25 cellular contexts compared by ENCODE assay signal in the genomic region with DNA sequence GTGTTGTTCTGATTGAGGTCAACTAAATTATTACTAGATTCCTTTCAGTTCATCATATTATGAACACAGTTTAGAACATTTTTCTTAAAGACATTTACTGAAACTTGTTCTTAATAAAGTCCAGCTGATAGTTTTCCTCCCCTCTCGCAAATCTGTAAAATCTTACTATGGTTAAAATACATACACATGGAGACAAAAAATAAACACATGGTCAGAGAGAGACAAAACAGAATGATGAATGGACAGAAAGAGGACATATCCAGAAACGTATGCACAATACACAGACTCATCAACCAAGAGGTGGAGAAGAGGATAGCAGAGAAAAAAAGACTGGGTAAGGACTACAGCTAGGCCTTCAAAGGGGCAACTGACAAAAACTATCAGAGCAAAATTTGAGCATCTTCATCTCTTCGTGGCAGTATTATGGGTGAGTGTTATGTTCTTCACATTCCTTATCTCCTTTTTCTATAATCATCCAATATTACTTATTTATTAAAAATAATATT.
"Had no signal": no experiment of that assay in that cellular context is flagged by ENCODE, and none has a peak within 500 bp of the region (broad histone marks: within the 10 kb centered on the region; RNA-seq: fewer than 3 reads in every experiment).

No MANE protein-coding gene starts in this region.

- H3K9me3 Mint-ChIP-seq: activated CD4-positive, alpha-beta memory T cell treated with anti-CD3 and anti-CD28 coated beads, Interleukin-2, amount 10 ng/mL, durations not matched to agents 7 days and 5 days; activated naive CD4-positive, alpha-beta T cell treated with anti-CD3 and anti-CD28 coated beads for 36 hours; activated T-helper 17 cell treated with anti-CD3 and anti-CD28 coated beads, Interleukin-2, amount 50 U/mL, for 72 hours; T-cell had no signal

- H3K27me3 Mint-ChIP-seq: activated CD4-positive, alpha-beta memory T cell treated with anti-CD3 and anti-CD28 coated beads, Interleukin-2, amount 10 ng/mL, durations not matched to agents 7 days and 5 days; activated CD4-positive, alpha-beta T cell treated with anti-CD3 and anti-CD28 coated beads for 36 hours; activated naive CD8-positive, alpha-beta T cell; activated T-helper 17 cell treated with anti-CD3 and anti-CD28 coated beads, Interleukin-2, amount 50 U/mL, for 72 hours; T-cell had no signal

- H3K4me3 ChIP-seq: Peyer's patch, SJSA1 had no signal

- H3K4me3 Mint-ChIP-seq: activated CD4-positive, alpha-beta memory T cell treated with anti-CD3 and anti-CD28 coated beads, Interleukin-2, amount 10 ng/mL, durations not matched to agents 7 days and 5 days; activated CD4-positive, alpha-beta T cell treated with anti-CD3 and anti-CD28 coated beads for 36 hours; activated naive CD4-positive, alpha-beta T cell treated with anti-CD3 and anti-CD28 coated beads for 36 hours; activated naive CD8-positive, alpha-beta T cell; activated T-helper 17 cell treated with anti-CD3 and anti-CD28 coated beads, Interleukin-2, amount 50 U/mL, for 72 hours; T-cell had no signal

- ATAC-seq: activated CD4-positive, alpha-beta T cell treated with anti-CD3 and anti-CD28 coated beads for 36 hours; activated T-helper 17 cell treated with anti-CD3 and anti-CD28 coated beads, Interleukin-2, amount 50 U/mL, for 72 hours; T-cell had no signal

- H3K27me3 ChIP-seq: brain microvascular endothelial cell, Peyer's patch, SJSA1 had no signal

- H3K27ac Mint-ChIP-seq: activated CD4-positive, alpha-beta memory T cell treated with anti-CD3 and anti-CD28 coated beads, Interleukin-2, amount 10 ng/mL, durations not matched to agents 7 days and 5 days; activated CD4-positive, alpha-beta T cell treated with anti-CD3 and anti-CD28 coated beads for 36 hours; activated naive CD4-positive, alpha-beta T cell treated with anti-CD3 and anti-CD28 coated beads for 36 hours; activated naive CD8-positive, alpha-beta T cell; activated T-helper 17 cell treated with anti-CD3 and anti-CD28 coated beads, Interleukin-2, amount 50 U/mL, for 72 hours had no signal

- H3K9me3 ChIP-seq: Peyer's patch, SJSA1 had no signal

- H3K27ac ChIP-seq: brain microvascular endothelial cell, Peyer's patch, SJSA1, VCaP had no signal

- H3K4me1 ChIP-seq: Peyer's patch had no signal

- DNase-seq: activated CD4-positive, alpha-beta memory T cell treated with anti-CD3 and anti-CD28 coated beads, Interleukin-2, amount 10 ng/mL, durations not matched to agents 7 days and 5 days; activated CD4-positive, alpha-beta T cell treated with anti-CD3 and anti-CD28 coated beads for 36 hours; activated CD4-positive, alpha-beta T cell treated with anti-CD3 and anti-CD28 coated beads, Interleukin-2, amount 50 U/mL, for 1 hour; activated gamma-delta T cell; activated naive CD4-positive, alpha-beta T cell treated with anti-CD3 and anti-CD28 coated beads for 36 hours; activated T-cell treated with anti-CD3 and anti-CD28 coated beads for 4 hours; activated T-cell treated with anti-CD3 and anti-CD28 coated beads, Interleukin-2, amount 50 U/mL, for 48 hours; brain microvascular endothelial cell; MM.1S; NCI-H1105; NCI-H1436; NCI-H1694 treated with DMSO at 0.1 percent for 48 hours; NCI-H2029 treated with DMSO at 0.1 percent for 48 hours; NCI-H345; NCI-H510A; NCI-H526 treated with DMSO at 0.1 percent for 48 hours; NCI-H82; OCI-M1; Peyer's patch; SHP77; T-cell had no signal

- H3K4me1 Mint-ChIP-seq: activated CD4-positive, alpha-beta memory T cell treated with anti-CD3 and anti-CD28 coated beads, Interleukin-2, amount 10 ng/mL, durations not matched to agents 7 days and 5 days had no signal
